In the genomic region with DNA sequence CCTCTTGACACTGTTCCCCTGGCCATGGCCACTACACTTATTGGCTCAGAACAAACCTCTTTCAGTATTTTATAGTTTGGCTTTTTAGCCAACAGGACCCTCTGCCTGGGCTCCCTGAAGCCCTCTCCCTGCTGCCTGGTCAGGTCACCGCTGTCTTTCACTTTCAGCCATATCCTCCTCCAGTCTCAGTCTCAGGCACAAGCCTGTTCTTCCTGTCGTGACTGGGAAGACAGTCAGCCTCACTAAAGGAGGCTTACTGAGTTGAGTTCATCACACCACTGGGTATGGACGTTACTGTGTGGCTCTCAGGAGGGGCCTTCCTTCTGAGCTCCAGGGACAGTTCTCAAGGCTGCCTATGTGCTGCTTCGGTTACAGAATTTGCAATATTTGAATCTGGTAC, we compare ENCODE assay signal across 10 cellular contexts. TPM values are rescaled to one million over a fixed set of nuclear protein-coding genes. Genes with fewer than 3 reads are reported as not detected.
DNase-seq lines count a peak whose midpoint lies in the region; ATAC-seq, FAIRE-seq and TF ChIP-seq lines count a peak whose summit lies in the region.
"Had no signal": no experiment of that assay in that cellular context is flagged by ENCODE, and none has a peak within 500 bp of the region (broad histone marks: within the 10 kb centered on the region; RNA-seq: fewer than 3 reads in every experiment).

No MANE protein-coding gene starts in this region.

- CTCF ChIA-PET in A549 (lab: Yijun Ruan, JAX) = interaction anchor here (1.0 to 3.0 kb wide), 9 partner anchors 9 to 277 kb away, joined by 3 to 10 read pairs (median 6); no protein-coding TSS in a partner anchor

- FAIRE-seq in A549 (lab: Jason Lieb, UNC) = no peak
- peak; percentile 94 for FAIRE-seq in GM12892 (lab: Jason Lieb, UNC)

- TF ChIP-seq POLR2A in A549 (IDR thresholded peaks at IDR 0.05; ENCODE audit: low read length) (no peak), GM12892 (IDR thresholded peaks at IDR 0.05; ENCODE audit: low read depth, low read length) (no peak)

- H3K9me3 ChIP-seq in A549 (no peaks in the 10 kb centered on the region), SK-N-MC (ENCODE audit: low read depth, low read length) (no peaks in the 10 kb centered on the region)
- H3K9me3 ChIP-seq: MG63 had no signal

- H3K27me3 Mint-ChIP-seq in endothelial cell (ENCODE audit: unreplicated experiment) = peaks cover 10% of the 10 kb centered on the region

- ATAC-seq in A549 = no peak
- no peak for ATAC-seq in HG03469 (IDR thresholded peaks at IDR 0.05; ENCODE audit: unreplicated experiment)
- ATAC-seq in HG03135 (IDR thresholded peaks at IDR 0.05; ENCODE audit: unreplicated experiment) = no peak

- DNase-seq in A549 (ENCODE audit: low read depth in 1 of 2, low spot score in 1 of 2) (no peak), GM12892 (ENCODE audit: insufficient read length) (no peak), SK-N-MC (ENCODE audit: low read depth, low spot score) (no peak), endothelial cell (ENCODE audit: low spot score) (no peak), superior temporal gyrus (ENCODE audit: extremely low spot score) (no peak), ACHN (no peak)
- DNase-seq: MG63 had no signal

- TF ChIP-seq CTCF in A549 (IDR thresholded peaks at IDR 0.05) = no peak
- no peak for TF ChIP-seq CTCF in endothelial cell (IDR thresholded peaks at IDR 0.05; ENCODE audit: unreplicated experiment)

- H3K9ac ChIP-seq in SK-N-MC (ENCODE audit: insufficient read length) = peak overlapping the region; percentile 83

- no peak overlapping the region for H3K4me3 ChIP-seq in A549
- peak overlapping the region; percentile 94; the same call in 1 of the 2 replicates for H3K4me3 ChIP-seq in SK-N-MC

- 85% methylated on average over 4 of the region's 4 CpGs for WGBS in A549 (ENCODE audit: missing lambda C conversion rate)

- no peak overlapping the region for H3K27ac Mint-ChIP-seq in endothelial cell (ENCODE audit: unreplicated experiment)

- peaks cover 17% of the 10 kb centered on the region for H3K4me1 ChIP-seq in A549

- in situ Hi-C loops in ACHN (cut with HindIII; ENCODE audit: low pct_ligation_motif_present, low pct_unique_long_range_greater_than_20kb, low sequenced_read_pairs) = no loop called here

- H3K4me2 ChIP-seq in A549 = peak overlapping the region; percentile 97; the same call in 2 of the 3 replicates

- H3K27ac ChIP-seq in A549 (no peak overlapping the region), SK-N-MC (no peak overlapping the region)

- H3K36me3 Mint-ChIP-seq in endothelial cell (ENCODE audit: low read depth, unreplicated experiment) = no peaks in the 10 kb centered on the region

- H3K4me1 Mint-ChIP-seq in endothelial cell (ENCODE audit: unreplicated experiment) = peaks cover 32% of the 10 kb centered on the region

- H3K9me3 Mint-ChIP-seq in endothelial cell (ENCODE audit: unreplicated experiment) = no peaks in the 10 kb centered on the region

- H3K36me3 ChIP-seq in SK-N-MC (ENCODE audit: insufficient read depth, low read length) = no peaks in the 10 kb centered on the region

- peak overlapping the region; percentile 93 for H3K4me3 Mint-ChIP-seq in endothelial cell (ENCODE audit: unreplicated experiment)
- H3K4me3 Mint-ChIP-seq: CD14-positive monocyte had no signal

- no peak for TF ChIP-seq EP300 in A549 (IDR thresholded peaks at IDR 0.05)

- no peak for TF ChIP-seq RAD21 in A549 (conservative IDR thresholded peaks at IDR 0.05 in 1 of 2, IDR thresholded peaks at IDR 0.05 in 1 of 2)

- POLR2A ChIA-PET in A549 (lab: Yijun Ruan, JAX) = no interaction called here

TF ChIP-seq in A549, 52 proteins besides CTCF, POLR2A, EP300 and RAD21:
- TF ChIP-seq EHF (CRISPR knock-in tag; IDR thresholded peaks at IDR 0.05) (no peak), CHD4 (IDR thresholded peaks at IDR 0.05; ENCODE audit: borderline replicate concordance) (no peak), CBX8 (IDR thresholded peaks at IDR 0.05) (no peak), NPAS2 (CRISPR knock-in tag; IDR thresholded peaks at IDR 0.05; ENCODE audit: borderline replicate concordance) (no peak), FOSB (CRISPR knock-in tag; IDR thresholded peaks at IDR 0.05) (no peak), FOSL2 (IDR thresholded peaks at IDR 0.05) (no peak), FOSL2 (CRISPR knock-in tag; IDR thresholded peaks at IDR 0.05) (no peak), MYC (IDR thresholded peaks at IDR 0.05; ENCODE audit: borderline replicate concordance, low read length) (no peak)
- TF ChIP-seq, protein P1, sequence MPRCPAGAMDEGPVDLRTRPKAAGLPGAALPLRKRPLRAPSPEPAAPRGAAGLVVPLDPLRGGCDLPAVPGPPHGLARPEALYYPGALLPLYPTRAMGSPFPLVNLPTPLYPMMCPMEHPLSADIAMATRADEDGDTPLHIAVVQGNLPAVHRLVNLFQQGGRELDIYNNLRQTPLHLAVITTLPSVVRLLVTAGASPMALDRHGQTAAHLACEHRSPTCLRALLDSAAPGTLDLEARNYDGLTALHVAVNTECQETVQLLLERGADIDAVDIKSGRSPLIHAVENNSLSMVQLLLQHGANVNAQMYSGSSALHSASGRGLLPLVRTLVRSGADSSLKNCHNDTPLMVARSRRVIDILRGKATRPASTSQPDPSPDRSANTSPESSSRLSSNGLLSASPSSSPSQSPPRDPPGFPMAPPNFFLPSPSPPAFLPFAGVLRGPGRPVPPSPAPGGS (IDR thresholded peaks at IDR 0.05) = no peak
- TF ChIP-seq, protein P2, sequence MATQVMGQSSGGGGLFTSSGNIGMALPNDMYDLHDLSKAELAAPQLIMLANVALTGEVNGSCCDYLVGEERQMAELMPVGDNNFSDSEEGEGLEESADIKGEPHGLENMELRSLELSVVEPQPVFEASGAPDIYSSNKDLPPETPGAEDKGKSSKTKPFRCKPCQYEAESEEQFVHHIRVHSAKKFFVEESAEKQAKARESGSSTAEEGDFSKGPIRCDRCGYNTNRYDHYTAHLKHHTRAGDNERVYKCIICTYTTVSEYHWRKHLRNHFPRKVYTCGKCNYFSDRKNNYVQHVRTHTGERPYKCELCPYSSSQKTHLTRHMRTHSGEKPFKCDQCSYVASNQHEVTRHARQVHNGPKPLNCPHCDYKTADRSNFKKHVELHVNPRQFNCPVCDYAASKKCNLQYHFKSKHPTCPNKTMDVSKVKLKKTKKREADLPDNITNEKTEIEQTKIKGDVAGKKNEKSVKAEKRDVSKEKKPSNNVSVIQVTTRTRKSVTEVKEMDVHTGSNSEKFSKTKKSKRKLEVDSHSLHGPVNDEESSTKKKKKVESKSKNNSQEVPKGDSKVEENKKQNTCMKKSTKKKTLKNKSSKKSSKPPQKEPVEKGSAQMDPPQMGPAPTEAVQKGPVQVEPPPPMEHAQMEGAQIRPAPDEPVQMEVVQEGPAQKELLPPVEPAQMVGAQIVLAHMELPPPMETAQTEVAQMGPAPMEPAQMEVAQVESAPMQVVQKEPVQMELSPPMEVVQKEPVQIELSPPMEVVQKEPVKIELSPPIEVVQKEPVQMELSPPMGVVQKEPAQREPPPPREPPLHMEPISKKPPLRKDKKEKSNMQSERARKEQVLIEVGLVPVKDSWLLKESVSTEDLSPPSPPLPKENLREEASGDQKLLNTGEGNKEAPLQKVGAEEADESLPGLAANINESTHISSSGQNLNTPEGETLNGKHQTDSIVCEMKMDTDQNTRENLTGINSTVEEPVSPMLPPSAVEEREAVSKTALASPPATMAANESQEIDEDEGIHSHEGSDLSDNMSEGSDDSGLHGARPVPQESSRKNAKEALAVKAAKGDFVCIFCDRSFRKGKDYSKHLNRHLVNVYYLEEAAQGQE (IDR thresholded peaks at IDR 0.05) = no peak

RNA-seq across cellular contexts. Expression of a gene that starts 2.0 kb away (rescaled TPM):
- polyA plus RNA-seq in A549 (2011; rRNA removed) (29.5 and 30.2 TPM in 2 replicates), A549 (2017; fragmentation: RNase III; extraction: RNeasy Plus Mini Kit Qiagen cat#74134 plus additional on column Dnase treatment) (22.3 to 23.0 TPM (median 22.9 TPM) in 3 replicates)
- polyA plus RNA-seq in A549 (2012; cell fraction: cytosol; rRNA removed) = 19.5 and 21.6 TPM in 2 replicates
- 41.9 and 47.6 TPM in 2 replicates for polyA plus RNA-seq in A549 (2012; cell fraction: nucleus; rRNA removed)
- 15.5 and 16.6 TPM in 2 replicates for polyA minus RNA-seq in A549 (2011; rRNA and poly(A)+ RNA removed)
- polyA plus RNA-seq in GM12892 (2012; ENCODE audit: missing spikeins) = 8.5 TPM
- total RNA-seq in endothelial cell (ENCODE audit: unreplicated experiment) = 14.0 TPM

RNA-seq across cellular contexts. Expression of a gene that starts 38.7 kb away (rescaled TPM):
- polyA plus RNA-seq in A549 (2011; rRNA removed) = 0.03 and 0.04 TPM in 2 replicates
- 0.03 TPM in 1 of 2 replicates, not detected in the other for polyA plus RNA-seq in A549 (2012; cell fraction: cytosol; rRNA removed)
- 0.04 and 0.10 TPM in 2 replicates for polyA plus RNA-seq in A549 (2012; cell fraction: nucleus; rRNA removed)
- polyA plus RNA-seq in A549 (2017; fragmentation: RNase III; extraction: RNeasy Plus Mini Kit Qiagen cat#74134 plus additional on column Dnase treatment) = 0.03 to 0.04 TPM in 2 of 3 replicates, not detected in the other
- not detected in 2 replicates for polyA minus RNA-seq in A549 (2011; rRNA and poly(A)+ RNA removed)
- polyA plus RNA-seq in GM12892 (2012; ENCODE audit: missing spikeins) = not detected
- not detected for total RNA-seq in endothelial cell (ENCODE audit: unreplicated experiment)
- polyA plus RNA-seq: CD14-positive monocyte had no signal
